ENCODE assay signal across 8 cellular contexts in genomic region chr15:88897456-88898194, GRCh38. TPM values are rescaled to one million over a fixed set of nuclear protein-coding genes. Genes with fewer than 3 reads are reported as not detected.
A peak's percentile ranks its signal among the peaks of the same experiment; 100 is the strongest.
DNase-seq lines count a peak whose midpoint lies in the region; ATAC-seq and TF ChIP-seq lines count a peak whose summit lies in the region.

No MANE protein-coding gene starts in this region.

- peaks cover 0 to 1% of the 10 kb centered on the region in 2 donors for H3K27me3 Mint-ChIP-seq in T-cell

- POLR2A ChIA-PET in T-cell (lab: Charles Lee), result no interaction called here

- 33 to 76% (median 46%) methylated on average over 9 to 12 of the region's 12 CpGs for WGBS in adrenal gland, 4 donors

- H3K4me1 ChIP-seq in adrenal gland (replicated peaks in 1 of 2) (peaks cover 9 to 13% of the 10 kb centered on the region in 2 donors), gastrocnemius medialis (peaks cover 22 to 49% of the 10 kb centered on the region in 2 donors)

- intact Hi-C loops in adrenal gland (cut with DNase I) (no loop called here), left ventricle myocardium superior (cut with micrococcal nuclease) (loop anchor here (10.0 kb wide), 1 partner anchor 277 kb away; no protein-coding TSS in a partner anchor), gastrocnemius medialis (cut with DNase I; ENCODE audit: low total_unique reads) (loop anchor here (5.0 kb wide), 2 partner anchors 275 kb away; partner anchors contain the start of gene AEN)

- TF ChIP-seq CTCF in GM12864 (IDR thresholded peaks at IDR 0.05; ENCODE audit: low read depth, low read length, missing control alignments) (peak; percentile 27), adrenal gland (IDR thresholded peaks at IDR 0.05) (peak; percentile 38 to 62 (median 56)), gastrocnemius medialis (IDR thresholded peaks at IDR 0.05 in 4 of 5, conservative IDR thresholded peaks at IDR 0.05 in 1 of 5) (peak; percentile 52 to 77 (median 60))

- no peaks in the 10 kb centered on the region for H3K9me3 ChIP-seq in adrenal gland (replicated peaks in 1 of 3)
- H3K9me3 ChIP-seq in gastrocnemius medialis, result no peaks in the 10 kb centered on the region

- peak overlapping the region; percentile 58 to 73 for H3K27ac Mint-ChIP-seq in T-cell

- H3K36me3 ChIP-seq in adrenal gland (replicated peaks in 1 of 2) (peaks cover 0 to 4% of the 10 kb centered on the region in 2 donors), gastrocnemius medialis (peaks cover 0 to 37% of the 10 kb centered on the region in 2 donors)

- CTCF ChIA-PET in T-cell (lab: Charles Lee), result interaction anchor here in 1 of 2 donors (0.7 kb wide), 1 partner anchor 232 kb away, joined by 3 read pairs; no protein-coding TSS in a partner anchor

- no peak for DNase-seq in GM12864 (ENCODE audit: low read depth)
- DNase-seq in HuH-7.5 (ENCODE audit: low spot score), result peak; percentile 86
- peak; percentile 47 to 84 (median 68) for DNase-seq in T-cell
- DNase-seq in adrenal gland, result peak; percentile 67 to 89 (median 87)
- peak; percentile 93 for DNase-seq in left ventricle myocardium superior
- peak; percentile 56 to 88 for DNase-seq in gastrocnemius medialis

- in situ Hi-C loops in gastrocnemius medialis (cut with MboI; ENCODE audit: low sequenced_read_pairs in 4 of 4), result loop anchor here in 2 of 4 donors (10.0 kb wide), 2 partner anchors 277 to 287 kb away; no protein-coding TSS in a partner anchor

- peaks cover 45 to 55% (median 52%) of the 10 kb centered on the region in 3 donors for H3K4me1 Mint-ChIP-seq in T-cell

- peaks cover 5% of the 10 kb centered on the region for H3K36me3 Mint-ChIP-seq in T-cell

- no peak for TF ChIP-seq POLR2A in adrenal gland (IDR thresholded peaks at IDR 0.05)
- no peak for TF ChIP-seq POLR2A in gastrocnemius medialis (IDR thresholded peaks at IDR 0.05)

- H3K27ac ChIP-seq in adrenal gland (peak overlapping the region in 1 of 5 donors; percentile 60), gastrocnemius medialis (peak overlapping the region; percentile 71 to 85 (median 79))

- H3K27me3 ChIP-seq in adrenal gland (peaks cover 14% of the 10 kb centered on the region), gastrocnemius medialis (peaks cover 10 to 15% (median 14%) of the 10 kb centered on the region in 3 donors)

- H3K4me3 ChIP-seq in GM12864 (ENCODE audit: low read depth, low read length) (no peak overlapping the region), adrenal gland (no peak overlapping the region), gastrocnemius medialis (no peak overlapping the region)

- ATAC-seq in T-cell (replicated peaks in 1 of 4), result peak; percentile 85 to 94 (median 90)
- ATAC-seq in left ventricle myocardium superior, result peak; percentile 89
- ATAC-seq in gastrocnemius medialis, result peak; percentile 43 to 62
- no peak for ATAC-seq in GM21447 (IDR thresholded peaks at IDR 0.05; ENCODE audit: unreplicated experiment)
- no peak for ATAC-seq in GM18520 (IDR thresholded peaks at IDR 0.05; ENCODE audit: unreplicated experiment)

- no peaks in the 10 kb centered on the region for H3K9me3 Mint-ChIP-seq in T-cell

- H3K4me3 Mint-ChIP-seq in T-cell, result peak overlapping the region in 2 of 3 donors; percentile 31 to 62

RNA-seq across cellular contexts. Expression of gene HAPLN3, which starts 2.3 kb away (rescaled TPM):
- total RNA-seq in T-cell (100 to 1,000 TPM in 4 of 5 donors, 10 to 100 TPM in 1; 86.2 to 187 (median 156) TPM), adrenal gland (1 to 10 TPM; 1.4 to 7.6 (median 4.0) TPM), left ventricle myocardium superior (2.0 TPM), gastrocnemius medialis (1 to 10 TPM; 1.7 to 5.2 (median 2.1) TPM)
- 1 to 10 TPM in 2 of 3 donors, under 1 TPM in 1; 0.59 to 7.1 (median 3.5) TPM for polyA plus RNA-seq in adrenal gland

RNA-seq across cellular contexts. Expression of gene MFGE8, which starts 15.6 kb away (rescaled TPM):
- total RNA-seq in T-cell (100 to 1,000 TPM in 2 of 5 donors, 10 to 100 TPM in 3; 75.4 to 132 (median 99.5) TPM), adrenal gland (100 to 1,000 TPM in 7 of 8 donors, 10 to 100 TPM in 1; 96.7 to 308 (median 158) TPM), left ventricle myocardium superior (322 TPM), gastrocnemius medialis (100 to 1,000 TPM; 239 to 437 (median 395) TPM)
- 100 to 1,000 TPM in 2 of 3 donors, 10 to 100 TPM in 1; 61.6 to 183 (median 119) TPM for polyA plus RNA-seq in adrenal gland

Comparison
In these comparisons a context has a peak if more than half of its experiments do, and no peak if none do; other contexts are left out.
1. ATAC-seq: peak in T-cell (4 of 4), left ventricle myocardium superior (single experiment) and gastrocnemius medialis (2 of 2); none in GM21447 (single experiment) and GM18520 (single experiment).
2. RNA of gene HAPLN3, which starts 2.3 kb away (total RNA-seq): 86.2 to 187 TPM in T-cell; 1.4 to 7.6 TPM in adrenal gland, 1.7 to 5.2 TPM in gastrocnemius medialis and 2.0 TPM in left ventricle myocardium superior (single experiment); every median in the first group is over 10 times any median in the second.
3. intact Hi-C loops: an anchor here in left ventricle myocardium superior (10.0 kb wide) and gastrocnemius medialis (5.0 kb wide); none called in adrenal gland.
4. Peak in every context shown above with its lines, with median percentiles within 50 percentile points of each other: CTCF ChIP-seq.